Comparison of ENCODE assay signal across 14 cellular contexts in genomic region chr9:89464991-89465390, GRCh38. TPM values are rescaled to one million over a fixed set of nuclear protein-coding genes. Genes with fewer than 3 reads are reported as not detected.
DNase-seq lines count a peak whose midpoint lies in the region; ATAC-seq and TF ChIP-seq lines count a peak whose summit lies in the region.
"Had no signal": no experiment of that assay in that cellular context is flagged by ENCODE, and none has a peak within 500 bp of the region (broad histone marks: within the 10 kb centered on the region; RNA-seq: fewer than 3 reads in every experiment).

No MANE protein-coding gene starts in this region.

- H4K5ac ChIP-seq in mesendoderm (ENCODE audit: low read length), result no peak overlapping the region

- H3K4me3 ChIP-seq in mesendoderm (ENCODE audit: low read length) (no peak overlapping the region), PC-3 (ENCODE audit: low read length) (no peak overlapping the region), uterus (no peak overlapping the region)
- H3K4me3 ChIP-seq: body of pancreas, GM23248 had no signal

- H3K79me1 ChIP-seq in mesendoderm (ENCODE audit: low read length), result peaks cover 2% of the 10 kb centered on the region

- H3K79me2 ChIP-seq in mesendoderm (ENCODE audit: control insufficient read depth, insufficient read depth, low read length) (no peaks in the 10 kb centered on the region), PC-3 (ENCODE audit: low read length) (no peaks in the 10 kb centered on the region)

- no TSS peak for BruUV-seq in PC-3 (replicated peaks; lab: Mats Ljungman, UMichigan)

- ATAC-seq in GM18511 (IDR thresholded peaks at IDR 0.05; ENCODE audit: unreplicated experiment) (peak; percentile 2), PC-3 (no peak)
- peak; percentile 2 for ATAC-seq in activated CD8-positive, alpha-beta memory T cell treated with anti-CD3 and anti-CD28 coated beads, Interleukin-2, amount 10 ng/mL, durations not matched to agents 7 days and 5 days

- peak overlapping the region; percentile 37 for H3K4me3 Mint-ChIP-seq in activated CD8-positive, alpha-beta memory T cell treated with anti-CD3 and anti-CD28 coated beads, Interleukin-2, amount 10 ng/mL, durations not matched to agents 7 days and 5 days
- no peak overlapping the region for H3K4me3 Mint-ChIP-seq in endothelial cell (ENCODE audit: unreplicated experiment)

- H2AFZ ChIP-seq in PC-3 (ENCODE audit: low read length), result no peak overlapping the region
- H2AFZ ChIP-seq: GM23248 had no signal

- no peaks in the 10 kb centered on the region for H3K36me3 ChIP-seq in mesendoderm (ENCODE audit: control insufficient read depth, insufficient read depth, low read length)
- no peaks in the 10 kb centered on the region for H3K36me3 ChIP-seq in PC-3 (ENCODE audit: low read depth, low read length)
- H3K36me3 ChIP-seq in uterus, result no peaks in the 10 kb centered on the region
- H3K36me3 ChIP-seq: tibial nerve had no signal

- H2BK15ac ChIP-seq in mesendoderm (replicated peaks; ENCODE audit: low read depth), result no peak overlapping the region

- peak; percentile 82 for DNase-seq in ACHN
- no peak for DNase-seq in activated CD8-positive, alpha-beta memory T cell treated with anti-CD3 and anti-CD28 coated beads, Interleukin-2, amount 10 ng/mL, durations not matched to agents 7 days and 5 days
- no peak for DNase-seq in mesendoderm
- no peak for DNase-seq in PC-3
- DNase-seq in endothelial cell (ENCODE audit: low spot score), result no peak
- no peak for DNase-seq in uterus
- no peak for DNase-seq in NCI-H2171 treated with DMSO at 0.1 percent for 48 hours (lab: John Stamatoyannopoulos, UW)
- DNase-seq: body of pancreas, GM23248, hypothalamus, mammary epithelial cell, NCI-H1417 treated with DMSO at 0.1 percent for 48 hours had no signal

- POLR2A ChIA-PET in PC-3 (lab: Charles Lee; ENCODE audit: unreplicated experiment), result no interaction called here

- H3K56ac ChIP-seq in mesendoderm (ENCODE audit: low read length), result no peak overlapping the region

- intact Hi-C loops in PC-3 (cut with micrococcal nuclease), result no loop called here
- intact Hi-C loops in uterus (cut with DNase I; ENCODE audit: low total_unique reads), result no loop called here

- H3K18ac ChIP-seq in mesendoderm (ENCODE audit: low read length), result no peak overlapping the region

- H3K27me3 ChIP-seq in mesendoderm (ENCODE audit: insufficient read depth, low read length, poor library complexity) (no peaks in the 10 kb centered on the region), PC-3 (ENCODE audit: low read length) (no peaks in the 10 kb centered on the region), uterus (no peaks in the 10 kb centered on the region)
- H3K27me3 ChIP-seq: body of pancreas, tibial nerve had no signal

- no peaks in the 10 kb centered on the region for H3F3A ChIP-seq in PC-3 (ENCODE audit: low read length, unreplicated experiment)

- H3K4ac ChIP-seq in mesendoderm (ENCODE audit: low read depth, low read length), result no peak overlapping the region

- no peak for TF ChIP-seq POLR2A in uterus (IDR thresholded peaks at IDR 0.05)

- H2AK5ac ChIP-seq in mesendoderm (ENCODE audit: low read length), result no peak overlapping the region

- H4K20me1 ChIP-seq in PC-3 (ENCODE audit: low read length), result no peaks in the 10 kb centered on the region

- H3K27ac ChIP-seq in mesendoderm (ENCODE audit: low read depth, low read length) (no peak overlapping the region), PC-3 (ENCODE audit: low read length) (no peak overlapping the region), uterus (no peak overlapping the region)
- H3K27ac ChIP-seq: GM23248 had no signal

- peaks cover 96% of the 10 kb centered on the region for H3K4me1 Mint-ChIP-seq in activated CD8-positive, alpha-beta memory T cell treated with anti-CD3 and anti-CD28 coated beads, Interleukin-2, amount 10 ng/mL, durations not matched to agents 7 days and 5 days
- peaks cover 15% of the 10 kb centered on the region for H3K4me1 Mint-ChIP-seq in endothelial cell (ENCODE audit: unreplicated experiment)

- TF ChIP-seq CTCF in PC-3 (conservative IDR thresholded peaks at IDR 0.05; ENCODE audit: low read depth, low read length) (no peak), endothelial cell (IDR thresholded peaks at IDR 0.05; ENCODE audit: unreplicated experiment) (no peak), uterus (IDR thresholded peaks at IDR 0.05) (no peak)

- H4K8ac ChIP-seq in mesendoderm (ENCODE audit: low read depth, low read length), result no peak overlapping the region

- H2BK5ac ChIP-seq in mesendoderm (ENCODE audit: low read length), result no peak overlapping the region

- H3K4me2 ChIP-seq in mesendoderm (ENCODE audit: low read length) (no peak overlapping the region), PC-3 (ENCODE audit: low read length) (no peak overlapping the region)

- H3K27ac Mint-ChIP-seq in activated CD8-positive, alpha-beta memory T cell treated with anti-CD3 and anti-CD28 coated beads, Interleukin-2, amount 10 ng/mL, durations not matched to agents 7 days and 5 days, result peak overlapping the region; percentile 87
- H3K27ac Mint-ChIP-seq in endothelial cell (ENCODE audit: unreplicated experiment), result no peak overlapping the region

- no CpG with 5 or more reads among the region's 8 CpGs for WGBS in mesendoderm (ENCODE audit: extremely low coverage, insufficient coverage, low lambda C conversion rate)

- H3K9me3 ChIP-seq in PC-3 (ENCODE audit: low read length) (no peaks in the 10 kb centered on the region), uterus (no peaks in the 10 kb centered on the region)
- H3K9me3 ChIP-seq: body of pancreas, tibial nerve had no signal

- H3K9ac ChIP-seq in mesendoderm (ENCODE audit: low read length), result no peak overlapping the region
- no peak overlapping the region for H3K9ac ChIP-seq in PC-3 (ENCODE audit: low read length)
- H3K9ac ChIP-seq: GM23248 had no signal

- in situ Hi-C loops in ACHN (cut with HindIII; ENCODE audit: low pct_ligation_motif_present, low pct_unique_long_range_greater_than_20kb, low sequenced_read_pairs), result no loop called here

- H3K23ac ChIP-seq in mesendoderm (ENCODE audit: low read length), result peak overlapping the region; percentile 59

- CTCF ChIA-PET in activated CD8-positive, alpha-beta memory T cell treated with anti-CD3 and anti-CD28 coated beads, Interleukin-2, amount 10 ng/mL, durations not matched to agents 7 days and 5 days (lab: Charles Lee), result interaction anchor here (1.1 to 2.4 kb wide), 7 partner anchors 9 to 90 kb away, joined by 3 to 8 read pairs (median 4); no protein-coding TSS in a partner anchor
- CTCF ChIA-PET in PC-3 (lab: Charles Lee), result no interaction called here

- H2BK120ac ChIP-seq in mesendoderm (ENCODE audit: low read depth, low read length), result no peak overlapping the region

- H3K4me1 ChIP-seq in mesendoderm (ENCODE audit: control insufficient read depth, low read depth, low read length) (peaks cover 11% of the 10 kb centered on the region), PC-3 (ENCODE audit: insufficient read depth, low read length) (no peaks in the 10 kb centered on the region), uterus (no peaks in the 10 kb centered on the region)
- H3K4me1 ChIP-seq: body of pancreas had no signal

- no peaks in the 10 kb centered on the region for H3K27me3 Mint-ChIP-seq in activated CD8-positive, alpha-beta memory T cell treated with anti-CD3 and anti-CD28 coated beads, Interleukin-2, amount 10 ng/mL, durations not matched to agents 7 days and 5 days
- peaks cover 2% of the 10 kb centered on the region for H3K27me3 Mint-ChIP-seq in endothelial cell (ENCODE audit: unreplicated experiment)

- H3K9me2 ChIP-seq in PC-3 (replicated peaks; ENCODE audit: low read length), result no peaks in the 10 kb centered on the region

- H3K36me3 Mint-ChIP-seq in activated CD8-positive, alpha-beta memory T cell treated with anti-CD3 and anti-CD28 coated beads, Interleukin-2, amount 10 ng/mL, durations not matched to agents 7 days and 5 days, result peaks cover 78% of the 10 kb centered on the region
- no peaks in the 10 kb centered on the region for H3K36me3 Mint-ChIP-seq in endothelial cell (ENCODE audit: low read depth, unreplicated experiment)

- no peaks in the 10 kb centered on the region for H3K9me3 Mint-ChIP-seq in activated CD8-positive, alpha-beta memory T cell treated with anti-CD3 and anti-CD28 coated beads, Interleukin-2, amount 10 ng/mL, durations not matched to agents 7 days and 5 days (ENCODE audit: low read depth)
- no peaks in the 10 kb centered on the region for H3K9me3 Mint-ChIP-seq in endothelial cell (ENCODE audit: unreplicated experiment)

RNA-seq across cellular contexts. Expression of gene SEMA4D, which starts 32.9 kb away (rescaled TPM):
- total RNA-seq in activated CD8-positive, alpha-beta memory T cell treated with anti-CD3 and anti-CD28 coated beads, Interleukin-2, amount 10 ng/mL, durations not matched to agents 7 days and 5 days, result 100 to 1,000 TPM; 408 to 525 TPM
- polyA plus RNA-seq in mesendoderm (2013, experiment 1 of 2), result 8.6 TPM
- polyA plus RNA-seq in mesendoderm (2013, experiment 2 of 2), result 8.9 TPM
- 5.0 and 8.0 TPM in 2 replicates for total RNA-seq in PC-3 (2014; rRNA removed)
- total RNA-seq in endothelial cell (ENCODE audit: unreplicated experiment), result 14.8 TPM
- 10 to 100 TPM in 2 of 4 donors, 1 to 10 TPM in 2; 1.5 to 27.8 (median 11.6) TPM for total RNA-seq in uterus

Comparison
In these comparisons a context has a peak if more than half of its experiments do, and no peak if none do; other contexts are left out.
1. RNA of gene SEMA4D, which starts 32.9 kb away (total RNA-seq): 408 to 525 TPM in activated CD8-positive, alpha-beta memory T cell treated with anti-CD3 and anti-CD28 coated beads, Interleukin-2, amount 10 ng/mL, durations not matched to agents 7 days and 5 days; 1.5 to 27.8 TPM in uterus, 14.8 TPM in endothelial cell (single experiment) and 5.0 to 8.0 TPM in PC-3; every median in the first group is over 10 times any median in the second.